ENCODE assay signal across 13 cellular contexts in genomic region chr1:222404710-222405109, GRCh38.
DNase-seq lines count a peak whose midpoint lies in the region; ATAC-seq and TF ChIP-seq lines count a peak whose summit lies in the region.
"Had no signal": no experiment of that assay in that cellular context is flagged by ENCODE, and none has a peak within 500 bp of the region (broad histone marks: within the 10 kb centered on the region; RNA-seq: fewer than 3 reads in every experiment).

No MANE protein-coding gene starts in this region.

- POLR2A ChIA-PET in CD8-positive, alpha-beta T cell (lab: Charles Lee), result interaction anchor here (0.6 kb wide), 1 partner anchor 9 kb away, joined by 3 read pairs; no protein-coding TSS in a partner anchor
- POLR2A ChIA-PET in Caco-2 (lab: Charles Lee), result no interaction called here

- no peaks in the 10 kb centered on the region for H3K27me3 ChIP-seq in CD8-positive, alpha-beta T cell (ENCODE audit: insufficient read depth, low read length)
- H3K27me3 ChIP-seq in Caco-2 (replicated peaks; ENCODE audit: control insufficient read depth, insufficient read depth, low read length), result no peaks in the 10 kb centered on the region
- H3K27me3 ChIP-seq: neutrophil had no signal

- H3K36me3 Mint-ChIP-seq in CD8-positive, alpha-beta T cell, result no peaks in the 10 kb centered on the region
- H3K36me3 Mint-ChIP-seq in Caco-2 (ENCODE audit: insufficient read depth, unreplicated experiment), result no peaks in the 10 kb centered on the region
- H3K36me3 Mint-ChIP-seq: CD14-positive monocyte had no signal

- H3K27ac Mint-ChIP-seq in CD8-positive, alpha-beta T cell, result no peak overlapping the region
- H3K27ac Mint-ChIP-seq in Caco-2 (ENCODE audit: unreplicated experiment), result no peak overlapping the region
- H3K27ac Mint-ChIP-seq: CD14-positive monocyte had no signal

- no peak for DNase-seq in CD8-positive, alpha-beta T cell
- peak; percentile 23 for DNase-seq in OCI-M1 (lab: John Stamatoyannopoulos, UW)
- DNase-seq in HK-2 (ENCODE audit: unreplicated experiment), result no peak
- DNase-seq in nucleus accumbens (lab: John Stamatoyannopoulos, UW), result no peak
- no peak for DNase-seq in Caco-2
- DNase-seq: Karpas-422, kidney glomerular epithelial cell, NCI-H526 had no signal

- no peak for TF ChIP-seq CTCF in CD8-positive, alpha-beta T cell (IDR thresholded peaks at IDR 0.05)
- TF ChIP-seq CTCF in Caco-2 (IDR thresholded peaks at IDR 0.05; ENCODE audit: insufficient read depth in 1 of 2, low read depth in 1 of 2, low read length in 1 of 2, severe bottlenecking in 1 of 2, unreplicated experiment in 1 of 2), result no peak

- H3K27me3 Mint-ChIP-seq in CD8-positive, alpha-beta T cell (ENCODE audit: low read depth), result no peaks in the 10 kb centered on the region
- H3K27me3 Mint-ChIP-seq in Caco-2 (ENCODE audit: insufficient read depth, unreplicated experiment), result peaks cover 11% of the 10 kb centered on the region

- no peak overlapping the region for H3K27ac ChIP-seq in CD8-positive, alpha-beta T cell (ENCODE audit: low read depth, low read length)
- H3K27ac ChIP-seq: neutrophil had no signal

- CTCF ChIA-PET in CD8-positive, alpha-beta T cell (lab: Charles Lee), result no interaction called here
- CTCF ChIA-PET in Caco-2 (lab: Charles Lee), result no interaction called here

- H3K9me3 Mint-ChIP-seq in CD8-positive, alpha-beta T cell, result no peaks in the 10 kb centered on the region
- H3K9me3 Mint-ChIP-seq in Caco-2 (ENCODE audit: unreplicated experiment), result no peaks in the 10 kb centered on the region

- no TSS peak for BruUV-seq in Caco-2 (replicated peaks; lab: Mats Ljungman, UMichigan)

- H3K9me3 ChIP-seq in CD8-positive, alpha-beta T cell (ENCODE audit: low read length), result no peaks in the 10 kb centered on the region
- no peaks in the 10 kb centered on the region for H3K9me3 ChIP-seq in Caco-2
- H3K9me3 ChIP-seq: neutrophil had no signal

- no peaks in the 10 kb centered on the region for H3K4me1 Mint-ChIP-seq in CD8-positive, alpha-beta T cell (ENCODE audit: low read depth)
- no peaks in the 10 kb centered on the region for H3K4me1 Mint-ChIP-seq in Caco-2 (ENCODE audit: low read depth, unreplicated experiment)
- H3K4me1 Mint-ChIP-seq: CD14-positive monocyte had no signal

- no peak overlapping the region for H3K4me3 ChIP-seq in CD8-positive, alpha-beta T cell (ENCODE audit: low read depth, low read length)
- H3K4me3 ChIP-seq in Caco-2 (ENCODE audit: low read depth, low read length), result no peak overlapping the region

- no peaks in the 10 kb centered on the region for H3K4me1 ChIP-seq in CD8-positive, alpha-beta T cell (ENCODE audit: insufficient read depth, low read length)
- H3K4me1 ChIP-seq in Caco-2, result no peaks in the 10 kb centered on the region

- intact Hi-C loops in CD8-positive, alpha-beta T cell (cut with DNase I, micrococcal nuclease), result no loop called here
- intact Hi-C loops in Caco-2 (cut with micrococcal nuclease; ENCODE audit: unreplicated experiment), result no loop called here

- H3K4me3 Mint-ChIP-seq in CD8-positive, alpha-beta T cell, result peak overlapping the region; percentile 49
- no peak overlapping the region for H3K4me3 Mint-ChIP-seq in Caco-2 (ENCODE audit: unreplicated experiment)
- H3K4me3 Mint-ChIP-seq: CD14-positive monocyte had no signal

- ATAC-seq in CD8-positive, alpha-beta T cell, result no peak
- ATAC-seq in GM18867 (IDR thresholded peaks at IDR 0.05; ENCODE audit: unreplicated experiment), result peak; percentile 70
- peak; percentile 96 for ATAC-seq in HG02852 (IDR thresholded peaks at IDR 0.05; ENCODE audit: unreplicated experiment)
- ATAC-seq in HG02973 (IDR thresholded peaks at IDR 0.05; ENCODE audit: unreplicated experiment), result no peak

- no peaks in the 10 kb centered on the region for H3K36me3 ChIP-seq in CD8-positive, alpha-beta T cell (ENCODE audit: insufficient read depth, low read length)
- H3K36me3 ChIP-seq in Caco-2 (ENCODE audit: control insufficient read depth, insufficient read depth, low read length), result no peaks in the 10 kb centered on the region
- H3K36me3 ChIP-seq: neutrophil had no signal

Comparison
In these comparisons a context has a peak if more than half of its experiments do, and no peak if none do; other contexts are left out.
1. ATAC-seq: peak in GM18867 (single experiment) and HG02852 (single experiment); none in CD8-positive, alpha-beta T cell (single experiment) and HG02973 (single experiment).